ENCODE assay signal across 19 cellular contexts in the genomic region with DNA sequence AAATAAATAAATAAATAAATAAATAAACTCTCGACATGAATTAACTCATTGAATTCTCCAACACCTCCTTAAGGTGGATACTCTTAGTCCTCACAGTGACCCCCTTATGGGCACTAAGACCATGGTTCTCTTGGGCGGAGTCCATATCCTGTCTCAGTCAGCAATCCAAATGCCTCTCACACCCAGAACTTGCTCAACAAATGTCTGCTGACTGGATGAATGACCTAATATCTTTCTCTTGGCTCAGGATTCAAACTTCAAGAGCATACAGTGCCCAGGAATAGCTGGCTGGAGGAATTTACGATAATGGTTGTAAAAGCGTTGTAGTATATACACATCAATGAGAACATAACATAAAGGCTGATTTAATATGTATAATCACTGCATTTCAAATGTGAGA. TPM values are rescaled to one million over a fixed set of nuclear protein-coding genes. Genes with fewer than 3 reads are reported as not detected.
DNase-seq lines count a peak whose midpoint lies in the region; ATAC-seq, FAIRE-seq and TF ChIP-seq lines count a peak whose summit lies in the region.
"Had no signal": no experiment of that assay in that cellular context is flagged by ENCODE, and none has a peak within 500 bp of the region (broad histone marks: within the 10 kb centered on the region; RNA-seq: fewer than 3 reads in every experiment).

No MANE protein-coding gene starts in this region.

- H3K4me3 ChIP-seq in gastroesophageal sphincter (no peak overlapping the region), skeletal muscle cell (ENCODE audit: low read depth, low read length) (no peak overlapping the region)
- H3K4me3 ChIP-seq: PC-9 had no signal

- no peak for FAIRE-seq in urothelium cell line (lab: Jason Lieb, UNC)
- FAIRE-seq: endometrium, GM18507 had no signal

- no peaks in the 10 kb centered on the region for H3K9me3 ChIP-seq in gastroesophageal sphincter

- 48 to 66% methylated on average over 4 of the region's 4 CpGs for WGBS in gastroesophageal sphincter (ENCODE audit: low coverage in 1 of 2), 2 donors

- TF ChIP-seq CTCF in gastroesophageal sphincter (IDR thresholded peaks at IDR 0.05): no peak

- no peak for TF ChIP-seq POLR2A in gastroesophageal sphincter (IDR thresholded peaks at IDR 0.05)

- TF ChIP-seq EP300 in gastroesophageal sphincter (IDR thresholded peaks at IDR 0.05): no peak

- DNase-seq in ELR (ENCODE audit: low read depth) (peak; percentile 38), astrocyte of the hippocampus (ENCODE audit: low read depth, low spot score) (peak; percentile 42), skeletal muscle cell (ENCODE audit: low read depth) (peak; percentile 52), kidney tubule cell (ENCODE audit: low spot score) (no peak), ureter (ENCODE audit: low spot score) (no peak), urothelium cell line (ENCODE audit: low spot score) (no peak)
- DNase-seq: activated CD4-positive, alpha-beta T cell treated with anti-CD3 and anti-CD28 coated beads for 48 hours; activated T-cell treated with anti-CD3 and anti-CD28 coated beads, Interleukin-2, amount 50 U/mL, for 72 hours; anterior cingulate cortex; NCI-H1105; NCI-H446 treated with DMSO at 0.1 percent for 48 hours; PC-9; stimulated activated CD4-positive, alpha-beta T cell treated with anti-CD3 and anti-CD28 coated beads, Interleukin-4, amount 100 ng/mL, for 24 hours; stimulated activated naive CD4-positive, alpha-beta T cell treated with Interleukin-2 at 50 U/mL for 16 hours; T-helper 17 cell had no signal

- no peaks in the 10 kb centered on the region for H3K4me1 ChIP-seq in gastroesophageal sphincter

- H3K36me3 ChIP-seq in gastroesophageal sphincter: no peaks in the 10 kb centered on the region

- H3K27me3 ChIP-seq in gastroesophageal sphincter: no peaks in the 10 kb centered on the region

- peak; percentile 82 for ATAC-seq in gastroesophageal sphincter
- ATAC-seq in GM21381 (IDR thresholded peaks at IDR 0.05; ENCODE audit: unreplicated experiment): no peak
- ATAC-seq: activated T-cell treated with anti-CD3 and anti-CD28 coated beads, Interleukin-2, amount 50 U/mL, for 72 hours; T-helper 17 cell had no signal

- H3K27ac ChIP-seq in gastroesophageal sphincter: no peak overlapping the region
- H3K27ac ChIP-seq: PC-9 had no signal

RNA-seq across cellular contexts. Expression of a gene that starts 6.8 kb away (rescaled TPM):
- total RNA-seq in gastroesophageal sphincter: 100 to 1,000 TPM; 697 to 982 (median 790) TPM
- total RNA-seq in ureter: 1,159 TPM

RNA-seq across cellular contexts. Expression of a gene that starts 20.9 kb away (rescaled TPM):
- total RNA-seq in gastroesophageal sphincter: 10 to 100 TPM in 2 of 4 donors, 1 to 10 TPM in 2; 7.3 to 16.4 (median 10.3) TPM
- 44.0 TPM for total RNA-seq in ureter

RNA-seq across cellular contexts. Expression of a gene that starts 41.2 kb away (rescaled TPM):
- total RNA-seq in gastroesophageal sphincter (10 to 100 TPM in 3 of 4 donors, 1 to 10 TPM in 1; 6.5 to 15.5 (median 11.6) TPM), ureter (13.6 TPM)

Comparison
In these comparisons a context has a peak if more than half of its experiments do, and no peak if none do; other contexts are left out.
1. DNase-seq: peak in ELR (single experiment), astrocyte of the hippocampus (single experiment) and skeletal muscle cell (single experiment); none in kidney tubule cell (single experiment), ureter (single experiment) and urothelium cell line (single experiment).